Comparison of ENCODE assay signal across 9 cellular contexts in genomic region chr13:68304287-68304893, GRCh38.
DNase-seq lines count a peak whose midpoint lies in the region; ATAC-seq and TF ChIP-seq lines count a peak whose summit lies in the region.
"Had no signal": no experiment of that assay in that cellular context is flagged by ENCODE, and none has a peak within 500 bp of the region (broad histone marks: within the 10 kb centered on the region; RNA-seq: fewer than 3 reads in every experiment).

No MANE protein-coding gene starts in this region.

- H4K20me1 ChIP-seq in DOHH2 (ENCODE audit: control insufficient read depth, insufficient read depth, low read depth, low read length) (no peaks in the 10 kb centered on the region), GM23338 (replicated peaks; ENCODE audit: insufficient read depth) (no peaks in the 10 kb centered on the region)

- no peaks in the 10 kb centered on the region for H3K27me3 Mint-ChIP-seq in GM23338 (ENCODE audit: insufficient read depth, low read depth, poor library complexity)
- H3K27me3 Mint-ChIP-seq in chondrocyte (ENCODE audit: low read depth): no peaks in the 10 kb centered on the region

- H3K4me1 Mint-ChIP-seq in GM23338 (no peaks in the 10 kb centered on the region), chondrocyte (ENCODE audit: low read depth) (no peaks in the 10 kb centered on the region)

- H3F3A ChIP-seq in DOHH2 (ENCODE audit: control insufficient read depth, insufficient read depth): no peaks in the 10 kb centered on the region
- H3F3A ChIP-seq in GM23338 (replicated peaks; ENCODE audit: low read depth): no peaks in the 10 kb centered on the region

- H3K27ac ChIP-seq in DOHH2 (ENCODE audit: low read depth, low read length) (no peak overlapping the region), GM23338 (ENCODE audit: low read depth) (no peak overlapping the region)
- H3K27ac ChIP-seq: SJCRH30 had no signal

- no peak overlapping the region for H2AFZ ChIP-seq in GM23338

- H3K4me3 Mint-ChIP-seq in GM23338 (no peak overlapping the region), chondrocyte (ENCODE audit: unreplicated experiment) (no peak overlapping the region)

- H3K36me3 ChIP-seq in DOHH2 (ENCODE audit: control insufficient read depth, low read length) (no peaks in the 10 kb centered on the region), GM23338 (ENCODE audit: insufficient read depth) (no peaks in the 10 kb centered on the region)
- H3K36me3 ChIP-seq: SJCRH30 had no signal

- no peaks in the 10 kb centered on the region for H3K27me3 ChIP-seq in DOHH2 (ENCODE audit: control insufficient read depth, low read length)
- H3K27me3 ChIP-seq in GM23338 (ENCODE audit: insufficient read depth): no peaks in the 10 kb centered on the region
- H3K27me3 ChIP-seq: SJCRH30 had no signal

- H3K9me2 ChIP-seq in DOHH2 (replicated peaks; ENCODE audit: control insufficient read depth, low read length): no peaks in the 10 kb centered on the region
- H3K9me2 ChIP-seq in GM23338 (ENCODE audit: insufficient read depth): peaks cover 4% of the 10 kb centered on the region; the same call in 1 of the 2 replicates

- ATAC-seq in GM23338 (no peak), HG03460 (IDR thresholded peaks at IDR 0.05; ENCODE audit: unreplicated experiment) (no peak)

- H3K36me3 Mint-ChIP-seq in GM23338 (ENCODE audit: low read depth): peaks cover 3% of the 10 kb centered on the region; the same call in 2 of the 3 replicates
- no peaks in the 10 kb centered on the region for H3K36me3 Mint-ChIP-seq in chondrocyte (ENCODE audit: low read depth)

- H3K9me3 ChIP-seq in DOHH2 (ENCODE audit: control insufficient read depth, insufficient read depth, low read length): no peaks in the 10 kb centered on the region
- H3K9me3 ChIP-seq: SJCRH30 had no signal

- H3K4me2 ChIP-seq in DOHH2 (ENCODE audit: low read length) (no peak overlapping the region), GM23338 (no peak overlapping the region)

- H3K79me2 ChIP-seq in DOHH2 (ENCODE audit: control insufficient read depth, low read length) (no peaks in the 10 kb centered on the region), GM23338 (replicated peaks; ENCODE audit: insufficient read depth) (no peaks in the 10 kb centered on the region)

- H3K27ac Mint-ChIP-seq in GM23338 (no peak overlapping the region), chondrocyte (ENCODE audit: unreplicated experiment) (no peak overlapping the region)

- H3K9me3 Mint-ChIP-seq in GM23338 (no peaks in the 10 kb centered on the region), chondrocyte (ENCODE audit: low read depth) (no peaks in the 10 kb centered on the region)

- H3K4me3 ChIP-seq in DOHH2 (ENCODE audit: low read length) (no peak overlapping the region), GM23338 (no peak overlapping the region)
- H3K4me3 ChIP-seq: SJCRH30 had no signal

- DNase-seq in GM23338 (ENCODE audit: low spot score) (peak; percentile 54), NCI-H1417 (lab: John Stamatoyannopoulos, UW) (peak in 2 of 3 experiments; percentile 27 to 81), chondrocyte (ENCODE audit: low spot score) (no peak), pons (ENCODE audit: low spot score) (peak; percentile 31), C1 segment of cervical spinal cord (lab: John Stamatoyannopoulos, UW) (no peak)
- no peak for DNase-seq in activated naive CD4-positive, alpha-beta T cell treated with anti-CD3 and anti-CD28 coated beads, Interleukin-2, amount 50 U/mL, for 16 hours

- TF ChIP-seq CTCF in DOHH2 (IDR thresholded peaks at IDR 0.05; ENCODE audit: low read depth, low read length, poor library complexity, severe bottlenecking) (peak; percentile 75), GM23338 (conservative IDR thresholded peaks at IDR 0.05; ENCODE audit: low read depth in 2 of 2) (peak; percentile 71 to 89), chondrocyte (IDR thresholded peaks at IDR 0.05) (peak; percentile 98)

- H3K4me1 ChIP-seq in DOHH2 (ENCODE audit: control insufficient read depth, low read length) (no peaks in the 10 kb centered on the region), GM23338 (ENCODE audit: insufficient read depth) (no peaks in the 10 kb centered on the region)
- H3K4me1 ChIP-seq: SJCRH30 had no signal

TF ChIP-seq in GM23338, 12 proteins besides CTCF, POLR2A, EP300 and RAD21:
- no peak for TF ChIP-seq ETS1 (IDR thresholded peaks at IDR 0.05)
- no peak for TF ChIP-seq NANOG (IDR thresholded peaks at IDR 0.05; ENCODE audit: borderline replicate concordance)
- no peak for TF ChIP-seq ZNF462 (CRISPR knock-in tag; IDR thresholded peaks at IDR 0.05)

Comparison
In these comparisons a context has a peak if more than half of its experiments do, and no peak if none do; other contexts are left out.
1. DNase-seq: peak in GM23338 (single experiment), NCI-H1417 (2 of 3) and pons (single experiment); none in chondrocyte (single experiment), activated naive CD4-positive, alpha-beta T cell treated with anti-CD3 and anti-CD28 coated beads, Interleukin-2, amount 50 U/mL, for 16 hours (single experiment) and C1 segment of cervical spinal cord (0 of 14).
2. Peak in every context shown above with its lines, with median percentiles within 50 percentile points of each other: CTCF ChIP-seq.